8 cellular contexts compared by ENCODE assay signal in genomic region chr7:38796636-38797501, GRCh38.
DNase-seq lines count a peak whose midpoint lies in the region; TF ChIP-seq lines count a peak whose summit lies in the region.

No MANE protein-coding gene starts in this region.

- H3K27ac ChIP-seq in sigmoid colon = no peak overlapping the region

- intact Hi-C loops in sigmoid colon (cut with DNase I) = loop anchor here (2.0 to 10.0 kb wide), 3 partner anchors 138 to 724 kb away; no protein-coding TSS in a partner anchor
- intact Hi-C loops in activated T-helper 2 cell treated with anti-CD3 and anti-CD28 coated beads, Interferon-gamma antibody, Interleukin-2, Interleukin-4, amounts not matched to agents 10 μg/mL and 5 μg/mL and 100 μg/mL, durations not matched to agents 14 hours and 24 hours and 36 hours (cut with micrococcal nuclease) = loop anchor here (1.0 to 10.0 kb wide), 4 partner anchors 108 to 725 kb away; partner anchors contain the start of gene VPS41

- peaks cover 0 to 19% (median 0%) of the 10 kb centered on the region in 4 donors for H3K36me3 ChIP-seq in sigmoid colon

- no peak overlapping the region for H3K4me3 Mint-ChIP-seq in activated naive CD4-positive, alpha-beta T cell treated with anti-CD3 and anti-CD28 coated beads, Interleukin-2, amount 10 ng/mL, durations not matched to agents 7 days and 5 days
- no peak overlapping the region for H3K4me3 Mint-ChIP-seq in activated T-helper 2 cell treated with anti-CD3 and anti-CD28 coated beads, Interferon-gamma antibody, Interleukin-2, Interleukin-4, amounts not matched to agents 10 μg/mL and 5 μg/mL and 100 μg/mL, durations not matched to agents 14 hours and 24 hours and 36 hours (ENCODE audit: low read depth)

- no peaks in the 10 kb centered on the region for H3K4me1 ChIP-seq in sigmoid colon

- H3K4me1 Mint-ChIP-seq in activated naive CD4-positive, alpha-beta T cell treated with anti-CD3 and anti-CD28 coated beads, Interleukin-2, amount 10 ng/mL, durations not matched to agents 7 days and 5 days = no peaks in the 10 kb centered on the region
- no peaks in the 10 kb centered on the region for H3K4me1 Mint-ChIP-seq in activated T-helper 2 cell treated with anti-CD3 and anti-CD28 coated beads, Interferon-gamma antibody, Interleukin-2, Interleukin-4, amounts not matched to agents 10 μg/mL and 5 μg/mL and 100 μg/mL, durations not matched to agents 14 hours and 24 hours and 36 hours (ENCODE audit: low read depth)

- H3K27me3 Mint-ChIP-seq in activated naive CD4-positive, alpha-beta T cell treated with anti-CD3 and anti-CD28 coated beads, Interleukin-2, amount 10 ng/mL, durations not matched to agents 7 days and 5 days = no peaks in the 10 kb centered on the region
- H3K27me3 Mint-ChIP-seq in activated T-helper 2 cell treated with anti-CD3 and anti-CD28 coated beads, Interferon-gamma antibody, Interleukin-2, Interleukin-4, amounts not matched to agents 10 μg/mL and 5 μg/mL and 100 μg/mL, durations not matched to agents 14 hours and 24 hours and 36 hours (ENCODE audit: low read depth) = no peaks in the 10 kb centered on the region

- no peaks in the 10 kb centered on the region for H3K9me3 Mint-ChIP-seq in activated naive CD4-positive, alpha-beta T cell treated with anti-CD3 and anti-CD28 coated beads, Interleukin-2, amount 10 ng/mL, durations not matched to agents 7 days and 5 days
- no peaks in the 10 kb centered on the region for H3K9me3 Mint-ChIP-seq in activated T-helper 2 cell treated with anti-CD3 and anti-CD28 coated beads, Interferon-gamma antibody, Interleukin-2, Interleukin-4, amounts not matched to agents 10 μg/mL and 5 μg/mL and 100 μg/mL, durations not matched to agents 14 hours and 24 hours and 36 hours

- 33 to 43% methylated on average over 8 of the region's 8 CpGs for WGBS in sigmoid colon, 2 donors

- TF ChIP-seq POLR2A in sigmoid colon (IDR thresholded peaks at IDR 0.05) = no peak

- H3K9me3 ChIP-seq in sigmoid colon = no peaks in the 10 kb centered on the region

- TF ChIP-seq CTCF in sigmoid colon (IDR thresholded peaks at IDR 0.05) = peak; percentile 67 to 74 (median 70)

- DNase-seq in DMS153 treated with DMSO at 0.1 percent for 48 hours (lab: John Stamatoyannopoulos, UW; ENCODE audit: unreplicated experiment) (peak; percentile 71), HT1080 (ENCODE audit: low read depth) (peak; percentile 34), OCI-M1 (lab: John Stamatoyannopoulos, UW) (peak; percentile 55), glomerular visceral epithelial cell (ENCODE audit: extremely low spot score) (peak; percentile 57), sigmoid colon (no peak), GDM1 (lab: John Stamatoyannopoulos, UW) (no peak)
- DNase-seq in activated naive CD4-positive, alpha-beta T cell treated with anti-CD3 and anti-CD28 coated beads, Interleukin-2, amount 10 ng/mL, durations not matched to agents 7 days and 5 days = peak; percentile 56
- no peak for DNase-seq in activated T-helper 2 cell treated with anti-CD3 and anti-CD28 coated beads, Interferon-gamma antibody, Interleukin-2, Interleukin-4, amounts not matched to agents 10 μg/mL and 5 μg/mL and 100 μg/mL, durations not matched to agents 14 hours and 24 hours and 36 hours (ENCODE audit: low spot score)

- H3K27me3 ChIP-seq in sigmoid colon = no peaks in the 10 kb centered on the region

- no peak overlapping the region for H3K27ac Mint-ChIP-seq in activated naive CD4-positive, alpha-beta T cell treated with anti-CD3 and anti-CD28 coated beads, Interleukin-2, amount 10 ng/mL, durations not matched to agents 7 days and 5 days
- no peak overlapping the region for H3K27ac Mint-ChIP-seq in activated T-helper 2 cell treated with anti-CD3 and anti-CD28 coated beads, Interferon-gamma antibody, Interleukin-2, Interleukin-4, amounts not matched to agents 10 μg/mL and 5 μg/mL and 100 μg/mL, durations not matched to agents 14 hours and 24 hours and 36 hours

- no peak for TF ChIP-seq EP300 in sigmoid colon (IDR thresholded peaks at IDR 0.05)

- H3K4me3 ChIP-seq in sigmoid colon = no peak overlapping the region

- CTCF ChIA-PET in activated naive CD4-positive, alpha-beta T cell treated with anti-CD3 and anti-CD28 coated beads, Interleukin-2, amount 10 ng/mL, durations not matched to agents 7 days and 5 days (lab: Charles Lee) = interaction anchor here (0.8 to 2.0 kb wide), 4 partner anchors 11 to 946 kb away, joined by 3 to 4 read pairs (median 3); no protein-coding TSS in a partner anchor

- no peaks in the 10 kb centered on the region for H3K36me3 Mint-ChIP-seq in activated naive CD4-positive, alpha-beta T cell treated with anti-CD3 and anti-CD28 coated beads, Interleukin-2, amount 10 ng/mL, durations not matched to agents 7 days and 5 days
- no peaks in the 10 kb centered on the region for H3K36me3 Mint-ChIP-seq in activated T-helper 2 cell treated with anti-CD3 and anti-CD28 coated beads, Interferon-gamma antibody, Interleukin-2, Interleukin-4, amounts not matched to agents 10 μg/mL and 5 μg/mL and 100 μg/mL, durations not matched to agents 14 hours and 24 hours and 36 hours (ENCODE audit: low read depth)

Comparison
In these comparisons a context has a peak if more than half of its experiments do, and no peak if none do; other contexts are left out.
1. DNase-seq: peak in DMS153 treated with DMSO at 0.1 percent for 48 hours (single experiment), HT1080 (single experiment), OCI-M1 (single experiment), activated naive CD4-positive, alpha-beta T cell treated with anti-CD3 and anti-CD28 coated beads, Interleukin-2, amount 10 ng/mL, durations not matched to agents 7 days and 5 days (single experiment) and glomerular visceral epithelial cell (single experiment); none in sigmoid colon (single experiment), activated T-helper 2 cell treated with anti-CD3 and anti-CD28 coated beads, Interferon-gamma antibody, Interleukin-2, Interleukin-4, amounts not matched to agents 10 μg/mL and 5 μg/mL and 100 μg/mL, durations not matched to agents 14 hours and 24 hours and 36 hours (single experiment) and GDM1 (single experiment).